11 cellular contexts compared by ENCODE assay signal in genomic region chr9:124855944-124856773, GRCh38. TPM values are rescaled to one million over a fixed set of nuclear protein-coding genes. Genes with fewer than 3 reads are reported as not detected.
DNase-seq lines count a peak whose midpoint lies in the region; ATAC-seq, FAIRE-seq and TF ChIP-seq lines count a peak whose summit lies in the region.
"Had no signal": no experiment of that assay in that cellular context is flagged by ENCODE, and none has a peak within 500 bp of the region (broad histone marks: within the 10 kb centered on the region; RNA-seq: fewer than 3 reads in every experiment).

No MANE protein-coding gene starts in this region.

- H3K36me3 ChIP-seq in body of pancreas (replicated peaks in 1 of 2; ENCODE audit: insufficient read depth in 1 of 2, low read depth in 2 of 2), result peaks cover 14 to 25% of the 10 kb centered on the region in 2 donors

- peak; percentile 75 for DNase-seq in activated CD8-positive, alpha-beta memory T cell treated with anti-CD3 and anti-CD28 coated beads for 24 hours
- DNase-seq in activated CD8-positive, alpha-beta memory T cell treated with anti-CD3 and anti-CD28 coated beads, Interleukin-2, amount 10 ng/mL, durations not matched to agents 7 days and 5 days, result no peak
- DNase-seq in M059J (ENCODE audit: low read depth) (peak; percentile 65), body of pancreas (peak in 2 of 4 donors; percentile 41 to 60), HuH-7.5 (ENCODE audit: low spot score) (no peak), NCI-H1417 (lab: John Stamatoyannopoulos, UW) (no peak), GM12891 (ENCODE audit: insufficient read length, low spot score) (no peak)
- peak; percentile 38 for DNase-seq in stimulated activated CD4-positive, alpha-beta T cell treated with anti-CD3 and anti-CD28 coated beads, Interleukin-4, amount 100 ng/mL, for 1 hour

- intact Hi-C loops in body of pancreas (cut with DNase I), result loop anchor here (2.0 to 10.0 kb wide), 2 partner anchors 83 to 289 kb away; partner anchors contain the start of gene SCAI

- peaks cover 39% of the 10 kb centered on the region for H3K36me3 Mint-ChIP-seq in activated CD8-positive, alpha-beta memory T cell treated with anti-CD3 and anti-CD28 coated beads, Interleukin-2, amount 10 ng/mL, durations not matched to agents 7 days and 5 days

- H3K27me3 Mint-ChIP-seq in activated CD8-positive, alpha-beta memory T cell treated with anti-CD3 and anti-CD28 coated beads, Interleukin-2, amount 10 ng/mL, durations not matched to agents 7 days and 5 days, result peaks cover 3% of the 10 kb centered on the region

- no peak for FAIRE-seq in GM12891 (lab: Jason Lieb, UNC)

- CTCF ChIA-PET in activated CD8-positive, alpha-beta memory T cell treated with anti-CD3 and anti-CD28 coated beads, Interleukin-2, amount 10 ng/mL, durations not matched to agents 7 days and 5 days (lab: Charles Lee), result interaction anchor here (0.6 to 17.9 kb wide), 4 partner anchors 37 to 288 kb away, joined by 3 to 380 read pairs (median 4); partner anchors contain the start of genes NR6A1 and OLFML2A

- no peak overlapping the region for H3K27ac Mint-ChIP-seq in activated CD8-positive, alpha-beta memory T cell treated with anti-CD3 and anti-CD28 coated beads, Interleukin-2, amount 10 ng/mL, durations not matched to agents 7 days and 5 days

- H3K4me1 Mint-ChIP-seq in activated CD8-positive, alpha-beta memory T cell treated with anti-CD3 and anti-CD28 coated beads, Interleukin-2, amount 10 ng/mL, durations not matched to agents 7 days and 5 days, result peaks cover 43% of the 10 kb centered on the region

- no peak overlapping the region for H3K27ac ChIP-seq in body of pancreas

- TF ChIP-seq CTCF in body of pancreas (IDR thresholded peaks at IDR 0.05), result peak in 4 of 7 experiments; percentile 24 to 47 (median 35)

- no peaks in the 10 kb centered on the region for H3K9me3 ChIP-seq in body of pancreas

- no peak overlapping the region for H3K4me3 Mint-ChIP-seq in activated CD8-positive, alpha-beta memory T cell treated with anti-CD3 and anti-CD28 coated beads, Interleukin-2, amount 10 ng/mL, durations not matched to agents 7 days and 5 days

- ATAC-seq in activated CD8-positive, alpha-beta memory T cell treated with anti-CD3 and anti-CD28 coated beads, Interleukin-2, amount 10 ng/mL, durations not matched to agents 7 days and 5 days, result no peak
- no peak for ATAC-seq in body of pancreas

- H3K9me3 Mint-ChIP-seq in activated CD8-positive, alpha-beta memory T cell treated with anti-CD3 and anti-CD28 coated beads, Interleukin-2, amount 10 ng/mL, durations not matched to agents 7 days and 5 days (ENCODE audit: low read depth), result no peaks in the 10 kb centered on the region

- no peaks in the 10 kb centered on the region for H3K27me3 ChIP-seq in body of pancreas

- H3K4me1 ChIP-seq in body of pancreas, result peaks cover 46% of the 10 kb centered on the region

- 44 to 56% methylated on average over 3 to 12 of the region's 16 CpGs for WGBS in body of pancreas, 2 donors

- no peak overlapping the region for H3K4me3 ChIP-seq in body of pancreas

- no peak for TF ChIP-seq POLR2A in body of pancreas (IDR thresholded peaks at IDR 0.05)
- no peak for TF ChIP-seq POLR2A in GM12891 (IDR thresholded peaks at IDR 0.05; ENCODE audit: low read depth, low read length)

TF ChIP-seq in GM12891, 5 proteins besides CTCF, POLR2A, EP300 and RAD21:
- TF ChIP-seq POLR2AphosphoS5 (IDR thresholded peaks at IDR 0.05; ENCODE audit: low read depth, low read length), result no peak; the same call in 1 of the 2 replicates
- no peak for TF ChIP-seq PAX5 (IDR thresholded peaks at IDR 0.05; ENCODE audit: insufficient read depth, low read length, severe bottlenecking)
- TF ChIP-seq POU2F2 (IDR thresholded peaks at IDR 0.05; ENCODE audit: low read depth, low read length), result no peak; the same call in 1 of the 2 replicates
- TF ChIP-seq SPI1 (IDR thresholded peaks at IDR 0.05; ENCODE audit: low read depth, low read length), result no peak
- TF ChIP-seq TAF1 (IDR thresholded peaks at IDR 0.05; ENCODE audit: low read depth, low read length), result no peak

RNA-seq across cellular contexts. Expression of gene WDR38, which starts 2.9 kb away (rescaled TPM):
- not detected for total RNA-seq in activated CD8-positive, alpha-beta memory T cell treated with anti-CD3 and anti-CD28 coated beads, Interleukin-2, amount 10 ng/mL, durations not matched to agents 7 days and 5 days
- not detected in 2 replicates for total RNA-seq in M059J (2014; rRNA removed; shearing (Covaris generic))
- under 1 TPM in 1 of 2 donors, not detected in 1; 0.78 TPM for total RNA-seq in body of pancreas
- not detected for polyA plus RNA-seq in GM12891 (2012; ENCODE audit: low read depth, missing spikeins)
- total RNA-seq: activated CD8-positive, alpha-beta memory T cell treated with anti-CD3 and anti-CD28 coated beads for 36 hours; lung microvascular endothelial cell; subcutaneous adipose tissue had no signal

RNA-seq across cellular contexts. Expression of gene RPL35, which starts 5.6 kb away (rescaled TPM):
- 1,000 to 10,000 TPM; 1,421 to 1,557 TPM for total RNA-seq in activated CD8-positive, alpha-beta memory T cell treated with anti-CD3 and anti-CD28 coated beads, Interleukin-2, amount 10 ng/mL, durations not matched to agents 7 days and 5 days
- 2,121 and 2,222 TPM in 2 replicates for total RNA-seq in M059J (2014; rRNA removed; shearing (Covaris generic))
- total RNA-seq in body of pancreas, result 1,000 to 10,000 TPM; 1,031 to 1,035 TPM
- polyA plus RNA-seq in GM12891 (2012; ENCODE audit: low read depth, missing spikeins), result 5,793 TPM

RNA-seq across cellular contexts. Expression of gene ARPC5L, which starts 5.8 kb away (rescaled TPM):
- 10 to 100 TPM; 79.1 to 90.6 TPM for total RNA-seq in activated CD8-positive, alpha-beta memory T cell treated with anti-CD3 and anti-CD28 coated beads, Interleukin-2, amount 10 ng/mL, durations not matched to agents 7 days and 5 days
- 43.9 and 54.1 TPM in 2 replicates for total RNA-seq in M059J (2014; rRNA removed; shearing (Covaris generic))
- 10 to 100 TPM; 14.5 to 21.8 TPM for total RNA-seq in body of pancreas
- 82.0 TPM for polyA plus RNA-seq in GM12891 (2012; ENCODE audit: low read depth, missing spikeins)

Comparison
In these comparisons a context has a peak if more than half of its experiments do, and no peak if none do; other contexts are left out.
1. DNase-seq: peak in activated CD8-positive, alpha-beta memory T cell treated with anti-CD3 and anti-CD28 coated beads for 24 hours (single experiment), M059J (single experiment) and stimulated activated CD4-positive, alpha-beta T cell treated with anti-CD3 and anti-CD28 coated beads, Interleukin-4, amount 100 ng/mL, for 1 hour (single experiment); none in activated CD8-positive, alpha-beta memory T cell treated with anti-CD3 and anti-CD28 coated beads, Interleukin-2, amount 10 ng/mL, durations not matched to agents 7 days and 5 days (single experiment), HuH-7.5 (single experiment), NCI-H1417 (0 of 3) and GM12891 (single experiment).